ENCODE assay signal across 8 cellular contexts in the genomic region with DNA sequence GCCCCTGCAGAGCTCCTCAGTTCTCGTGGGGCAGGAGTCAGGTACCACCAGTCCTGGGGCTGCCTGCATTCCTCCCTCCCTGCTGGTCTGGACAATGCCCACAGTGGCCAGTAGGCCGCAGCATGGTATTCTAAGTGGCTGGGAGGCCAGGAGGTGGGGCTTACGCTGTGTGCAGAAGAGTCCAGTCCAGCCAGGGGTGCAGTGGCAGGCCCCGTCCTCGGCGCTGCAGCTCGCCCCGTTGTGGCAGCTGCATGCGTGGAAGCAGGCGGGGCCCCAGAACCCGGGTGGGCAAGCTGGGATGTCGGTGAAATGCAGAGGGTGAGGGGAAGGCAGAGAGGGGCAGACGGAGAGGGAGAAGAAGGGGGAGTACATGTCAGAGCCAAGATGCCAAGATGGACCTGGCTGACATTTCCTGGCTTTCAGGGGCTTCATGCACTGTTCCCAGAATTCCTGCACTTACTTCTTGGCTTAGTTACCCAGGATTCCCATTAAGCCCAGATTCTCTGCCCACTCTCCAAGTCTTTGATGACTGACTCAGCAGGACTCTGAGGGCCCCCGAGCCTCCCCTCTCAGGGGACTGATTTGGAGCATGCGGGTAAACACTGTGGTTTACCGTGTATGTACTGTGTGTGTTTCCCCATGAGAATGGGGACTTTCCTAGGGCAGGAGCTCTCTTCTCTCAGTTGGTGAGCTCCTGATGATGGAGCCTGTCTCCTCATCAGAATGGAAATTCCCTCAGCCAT. TPM values are rescaled to one million over a fixed set of nuclear protein-coding genes. Genes with fewer than 3 reads are reported as not detected.
DNase-seq lines count a peak whose midpoint lies in the region; ATAC-seq, FAIRE-seq and TF ChIP-seq lines count a peak whose summit lies in the region.

No MANE protein-coding gene starts in this region.

- H3K9me3 Mint-ChIP-seq in activated CD4-positive, alpha-beta memory T cell treated with anti-CD3 and anti-CD28 coated beads, Interleukin-2, amount 10 ng/mL, durations not matched to agents 7 days and 5 days: no peaks in the 10 kb centered on the region
- no peaks in the 10 kb centered on the region for H3K9me3 Mint-ChIP-seq in CD14-positive monocyte

- no peak overlapping the region for H4K8ac ChIP-seq in neuronal stem cell (ENCODE audit: low read depth, low read length)

- no peak overlapping the region for H4K91ac ChIP-seq in neuronal stem cell (ENCODE audit: low read depth, low read length, poor library complexity)

- H3K27ac Mint-ChIP-seq in activated CD4-positive, alpha-beta memory T cell treated with anti-CD3 and anti-CD28 coated beads, Interleukin-2, amount 10 ng/mL, durations not matched to agents 7 days and 5 days: peak overlapping the region; percentile 1
- H3K27ac Mint-ChIP-seq in CD14-positive monocyte: peak overlapping the region in 1 of 7 donors; percentile 74

- no peak overlapping the region for H2BK12ac ChIP-seq in neuronal stem cell (ENCODE audit: low read length)

- H2AFZ ChIP-seq in neuronal stem cell (ENCODE audit: low read length): peak overlapping the region; percentile 50

- H3K4me3 ChIP-seq in fibroblast of pulmonary artery (replicated peaks; ENCODE audit: low read depth, low read length) (no peak overlapping the region), neuronal stem cell (ENCODE audit: low read length in 2 of 2) (no peak overlapping the region)

- H3K4me2 ChIP-seq in neuronal stem cell (ENCODE audit: insufficient read depth, low read length, poor library complexity, severe bottlenecking): no peak overlapping the region

- no peak overlapping the region for H2BK5ac ChIP-seq in neuronal stem cell (ENCODE audit: low read length)

- H3K4me1 ChIP-seq in neuronal stem cell (ENCODE audit: control insufficient read depth in 2 of 2, insufficient read depth in 1 of 2, low read depth in 1 of 2, low read length in 2 of 2): peaks cover 7 to 8% of the 10 kb centered on the region in 2 donors

- no peak overlapping the region for H3K4me3 Mint-ChIP-seq in activated CD4-positive, alpha-beta memory T cell treated with anti-CD3 and anti-CD28 coated beads, Interleukin-2, amount 10 ng/mL, durations not matched to agents 7 days and 5 days
- no peak overlapping the region for H3K4me3 Mint-ChIP-seq in CD14-positive monocyte

- DNase-seq in NCI-H2171 treated with DMSO at 0.1 percent for 48 hours (lab: John Stamatoyannopoulos, UW): peak; percentile 9
- no peak for DNase-seq in NCI-H2171 (lab: John Stamatoyannopoulos, UW)
- peak; percentile 77 for DNase-seq in HTR-8/SVneo (ENCODE audit: insufficient read length, low spot score)
- peak; percentile 30 for DNase-seq in activated CD4-positive, alpha-beta memory T cell treated with anti-CD3 and anti-CD28 coated beads, Interleukin-2, amount 10 ng/mL, durations not matched to agents 7 days and 5 days
- peak; percentile 74 for DNase-seq in fibroblast of pulmonary artery (ENCODE audit: low read depth)
- DNase-seq in neuronal stem cell (ENCODE audit: low spot score): peak; percentile 74
- DNase-seq in CD14-positive monocyte (ENCODE audit: low spot score): no peak

- CTCF ChIA-PET in activated CD4-positive, alpha-beta memory T cell treated with anti-CD3 and anti-CD28 coated beads, Interleukin-2, amount 10 ng/mL, durations not matched to agents 7 days and 5 days (lab: Charles Lee): no interaction called here

- no peak overlapping the region for H3K27ac ChIP-seq in neuronal stem cell (replicated peaks; ENCODE audit: low read length)

- peak overlapping the region; percentile 34 for H3K18ac ChIP-seq in neuronal stem cell (ENCODE audit: low read length)

- H3K27me3 ChIP-seq in neuronal stem cell (ENCODE audit: control insufficient read depth in 3 of 3, insufficient read depth in 3 of 3, low read depth in 1 of 3, low read length in 3 of 3): no peaks in the 10 kb centered on the region

- H2BK15ac ChIP-seq in neuronal stem cell (ENCODE audit: low read length): no peak overlapping the region

- peak overlapping the region; percentile 35 for H3K9ac ChIP-seq in neuronal stem cell (ENCODE audit: low read depth, low read length, poor library complexity)

- H2AK5ac ChIP-seq in neuronal stem cell (ENCODE audit: low read depth, low read length): no peak overlapping the region

- H3K79me1 ChIP-seq in neuronal stem cell (ENCODE audit: low read depth, low read length): no peaks in the 10 kb centered on the region

- H3K36me3 ChIP-seq in neuronal stem cell (replicated peaks in 1 of 2; ENCODE audit: control insufficient read depth in 2 of 2, insufficient read depth in 2 of 2, low read length in 2 of 2): peaks cover 0 to 3% of the 10 kb centered on the region in 2 donors

- no peak overlapping the region for H3K4ac ChIP-seq in neuronal stem cell (ENCODE audit: low read length)

- no peak overlapping the region for H3K23ac ChIP-seq in neuronal stem cell (ENCODE audit: low read depth, low read length, poor library complexity)

- TF ChIP-seq CTCF in fibroblast of pulmonary artery (IDR thresholded peaks at IDR 0.05; ENCODE audit: low read length, missing control alignments) (peak; percentile 76), CD14-positive monocyte (IDR thresholded peaks at IDR 0.05) (no peak)

- no peaks in the 10 kb centered on the region for H3K36me3 Mint-ChIP-seq in activated CD4-positive, alpha-beta memory T cell treated with anti-CD3 and anti-CD28 coated beads, Interleukin-2, amount 10 ng/mL, durations not matched to agents 7 days and 5 days (ENCODE audit: low read depth)
- peaks cover 3 to 4% of the 10 kb centered on the region in 2 donors for H3K36me3 Mint-ChIP-seq in CD14-positive monocyte

- POLR2A ChIA-PET in activated CD4-positive, alpha-beta memory T cell treated with anti-CD3 and anti-CD28 coated beads, Interleukin-2, amount 10 ng/mL, durations not matched to agents 7 days and 5 days (lab: Charles Lee): interaction anchor here (1.0 kb wide), 1 partner anchor 13 kb away, joined by 3 read pairs; no protein-coding TSS in a partner anchor

- H3K9me3 ChIP-seq in neuronal stem cell (replicated peaks in 1 of 2; ENCODE audit: control insufficient read depth in 2 of 2, insufficient read depth in 1 of 2, low read depth in 1 of 2, low read length in 2 of 2): no peaks in the 10 kb centered on the region

- H3K4me1 Mint-ChIP-seq in activated CD4-positive, alpha-beta memory T cell treated with anti-CD3 and anti-CD28 coated beads, Interleukin-2, amount 10 ng/mL, durations not matched to agents 7 days and 5 days: peaks cover 28% of the 10 kb centered on the region
- H3K4me1 Mint-ChIP-seq in CD14-positive monocyte: no peaks in the 10 kb centered on the region

- WGBS in neuronal stem cell (ENCODE audit: extremely low coverage in 2 of 2, insufficient read length in 2 of 2, insufficient replicate concordance in 1 of 2), 2 donors: no CpG with 5 or more reads among the region's 16 CpGs

- H3K14ac ChIP-seq in neuronal stem cell (ENCODE audit: low read length): no peak overlapping the region

- H2BK120ac ChIP-seq in neuronal stem cell (ENCODE audit: low read depth, low read length): no peak overlapping the region

- no peaks in the 10 kb centered on the region for H3K27me3 Mint-ChIP-seq in activated CD4-positive, alpha-beta memory T cell treated with anti-CD3 and anti-CD28 coated beads, Interleukin-2, amount 10 ng/mL, durations not matched to agents 7 days and 5 days
- peaks cover 0 to 4% (median 2%) of the 10 kb centered on the region in 3 donors for H3K27me3 Mint-ChIP-seq in CD14-positive monocyte (ENCODE audit: low read depth in 3 of 3)

- intact Hi-C loops in CD14-positive monocyte (cut with micrococcal nuclease): no loop called here

- ATAC-seq in GM21423 (IDR thresholded peaks at IDR 0.05; ENCODE audit: unreplicated experiment): peak; percentile 51

- FAIRE-seq in HTR-8/SVneo (lab: Jason Lieb, UNC): no peak

RNA-seq across cellular contexts. Expression of gene RAB11A, which starts 47.5 kb away (rescaled TPM):
- total RNA-seq in activated CD4-positive, alpha-beta memory T cell treated with anti-CD3 and anti-CD28 coated beads, Interleukin-2, amount 10 ng/mL, durations not matched to agents 7 days and 5 days: 100 to 1,000 TPM; 192 to 193 TPM
- 328 TPM for polyA plus RNA-seq in neuronal stem cell (2013, experiment 1 of 2)
- 322 TPM for polyA plus RNA-seq in neuronal stem cell (2013, experiment 2 of 2)
- 100 to 1,000 TPM; 300 to 310 TPM for polyA plus RNA-seq in CD14-positive monocyte

Comparison
In these comparisons a context has a peak if more than half of its experiments do, and no peak if none do; other contexts are left out.
1. DNase-seq: peak in NCI-H2171 treated with DMSO at 0.1 percent for 48 hours (single experiment), HTR-8/SVneo (single experiment), activated CD4-positive, alpha-beta memory T cell treated with anti-CD3 and anti-CD28 coated beads, Interleukin-2, amount 10 ng/mL, durations not matched to agents 7 days and 5 days (single experiment), fibroblast of pulmonary artery (single experiment) and neuronal stem cell (single experiment); none in NCI-H2171 (single experiment) and CD14-positive monocyte (single experiment).